In the genomic region with DNA sequence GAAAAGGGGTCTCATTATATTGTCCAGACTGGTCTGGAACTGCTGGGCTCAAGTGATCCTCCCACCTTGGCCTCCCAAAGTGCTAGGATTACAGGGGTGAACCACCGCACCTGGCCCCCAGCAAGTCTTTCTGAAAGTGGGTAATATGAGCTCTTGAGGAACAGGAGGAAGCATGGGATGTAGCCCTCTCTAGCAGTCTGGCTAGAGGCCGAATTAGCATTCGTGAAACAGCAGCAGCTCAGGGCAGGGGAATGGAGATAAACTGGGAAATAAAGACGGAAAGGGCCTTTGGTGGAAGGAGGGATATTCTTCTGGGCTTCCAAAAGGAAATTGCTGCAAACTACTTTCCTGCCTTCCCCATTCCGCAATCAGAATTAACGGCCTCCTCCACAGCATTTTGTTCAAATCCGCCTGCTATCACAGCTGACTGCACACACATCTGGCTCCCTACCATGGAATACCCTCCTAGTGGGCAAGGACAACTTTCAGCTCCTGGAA, we compare ENCODE assay signal across 12 cellular contexts. TPM values are rescaled to one million over a fixed set of nuclear protein-coding genes. Genes with fewer than 3 reads are reported as not detected.
DNase-seq lines count a peak whose midpoint lies in the region; ATAC-seq and TF ChIP-seq lines count a peak whose summit lies in the region.
"Had no signal": no experiment of that assay in that cellular context is flagged by ENCODE, and none has a peak within 500 bp of the region (broad histone marks: within the 10 kb centered on the region; RNA-seq: fewer than 3 reads in every experiment).

No MANE protein-coding gene starts in this region.

- TF ChIP-seq CTCF in endodermal cell (conservative IDR thresholded peaks at IDR 0.05) (no peak), omental fat pad (IDR thresholded peaks at IDR 0.05) (no peak), colonic mucosa (IDR thresholded peaks at IDR 0.05) (no peak)

- intact Hi-C loops in colonic mucosa (cut with DNase I): no loop called here

- peaks cover 4% of the 10 kb centered on the region for H3K36me3 Mint-ChIP-seq in endodermal cell (ENCODE audit: low read depth)

- H3K4me1 ChIP-seq in endodermal cell (ENCODE audit: control insufficient read depth, insufficient read depth, low read length) (no peaks in the 10 kb centered on the region), colonic mucosa (peaks cover 11% of the 10 kb centered on the region)

- H3K9me3 ChIP-seq in endodermal cell (ENCODE audit: control insufficient read depth, low read length) (peaks cover 3% of the 10 kb centered on the region), colonic mucosa (no peaks in the 10 kb centered on the region)

- H3K4me1 Mint-ChIP-seq in endodermal cell: peaks cover 29% of the 10 kb centered on the region

- TF ChIP-seq RAD21 in Ishikawa (IDR thresholded peaks at IDR 0.05; ENCODE audit: low read depth): no peak

- no peak; the same call in 1 of the 2 replicates for TF ChIP-seq EP300 in Ishikawa (IDR thresholded peaks at IDR 0.05; ENCODE audit: borderline replicate concordance)

- DNase-seq in NCI-H2029 treated with DMSO at 0.1 percent for 48 hours (lab: John Stamatoyannopoulos, UW): peak; percentile 40
- DNase-seq in NCI-H2029 (lab: John Stamatoyannopoulos, UW): no peak
- no peak for DNase-seq in endodermal cell
- DNase-seq in omental fat pad (ENCODE audit: low spot score): no peak
- DNase-seq in OCI-M2 (lab: John Stamatoyannopoulos, UW; ENCODE audit: unreplicated experiment): no peak
- no peak for DNase-seq in colonic mucosa
- no peak for DNase-seq in SW 1271 (lab: John Stamatoyannopoulos, UW)
- DNase-seq: ACHN, islet precursor cell had no signal

- peak overlapping the region; percentile 73 for H3K27ac Mint-ChIP-seq in endodermal cell
- H3K27ac Mint-ChIP-seq: activated T-helper 2 cell treated with anti-CD3 and anti-CD28 coated beads, Interferon-gamma antibody, Interleukin-2, Interleukin-4, amounts not matched to agents 10 μg/mL and 5 μg/mL and 100 μg/mL, durations not matched to agents 14 hours and 24 hours and 36 hours had no signal

- H3K9ac ChIP-seq in endodermal cell (ENCODE audit: extremely low read depth, low read length, poor library complexity, severe bottlenecking) (no peak overlapping the region), colonic mucosa (ENCODE audit: low read depth in 2 of 2, low read length in 2 of 2) (no peak overlapping the region)

- H3K4me3 ChIP-seq in endodermal cell (ENCODE audit: low read length) (no peak overlapping the region), colonic mucosa (no peak overlapping the region)
- H3K4me3 ChIP-seq: skin epidermis had no signal

- H3K9me3 Mint-ChIP-seq in endodermal cell: peaks cover 8% of the 10 kb centered on the region
- H3K9me3 Mint-ChIP-seq: activated T-helper 2 cell treated with anti-CD3 and anti-CD28 coated beads, Interferon-gamma antibody, Interleukin-2, Interleukin-4, amounts not matched to agents 10 μg/mL and 5 μg/mL and 100 μg/mL, durations not matched to agents 14 hours and 24 hours and 36 hours had no signal

- no peak overlapping the region for H3K4me3 Mint-ChIP-seq in endodermal cell

- H3K27me3 ChIP-seq in endodermal cell (ENCODE audit: control insufficient read depth, insufficient read depth, low read length, poor library complexity, severe bottlenecking) (no peaks in the 10 kb centered on the region), colonic mucosa (no peaks in the 10 kb centered on the region)

- 87 to 89% methylated on average over 7 of the region's 7 CpGs for WGBS in endodermal cell (ENCODE audit: insufficient coverage in 1 of 2, insufficient read length in 1 of 2), 2 experiments

- H3K36me3 ChIP-seq in endodermal cell (ENCODE audit: control insufficient read depth, insufficient read depth, low read length) (no peaks in the 10 kb centered on the region), colonic mucosa (no peaks in the 10 kb centered on the region)

- H3K27ac ChIP-seq in endodermal cell (ENCODE audit: low read depth, low read length) (no peak overlapping the region), colonic mucosa (no peak overlapping the region)

- peak; percentile 11 for ATAC-seq in omental fat pad (ENCODE audit: low FRiP score)

- H3K27me3 Mint-ChIP-seq in endodermal cell (ENCODE audit: insufficient read depth): no peaks in the 10 kb centered on the region

TF ChIP-seq in Ishikawa, 13 proteins besides CTCF, POLR2A, EP300 and RAD21:
- TF ChIP-seq MAX (IDR thresholded peaks at IDR 0.05) (peak; percentile 13; the same call in 1 of the 2 replicates), NFIC (IDR thresholded peaks at IDR 0.05) (peak; percentile 31; the same call in 1 of the 2 replicates), YY1 (IDR thresholded peaks at IDR 0.05; ENCODE audit: low read depth) (no peak), TEAD4 (IDR thresholded peaks at IDR 0.05) (0 out of 2 replicates have a peak, but pooled peaks have one; percentile 20), CEBPB (IDR thresholded peaks at IDR 0.05) (no peak), FOXM1 (IDR thresholded peaks at IDR 0.05; ENCODE audit: borderline replicate concordance, low read depth) (no peak), CREB1 (IDR thresholded peaks at IDR 0.05; ENCODE audit: low read depth) (no peak), TAF1 (IDR thresholded peaks at IDR 0.05; ENCODE audit: low read depth) (no peak), ZBTB7A (IDR thresholded peaks at IDR 0.05; ENCODE audit: low read depth) (no peak)
- TF ChIP-seq, protein P1, sequence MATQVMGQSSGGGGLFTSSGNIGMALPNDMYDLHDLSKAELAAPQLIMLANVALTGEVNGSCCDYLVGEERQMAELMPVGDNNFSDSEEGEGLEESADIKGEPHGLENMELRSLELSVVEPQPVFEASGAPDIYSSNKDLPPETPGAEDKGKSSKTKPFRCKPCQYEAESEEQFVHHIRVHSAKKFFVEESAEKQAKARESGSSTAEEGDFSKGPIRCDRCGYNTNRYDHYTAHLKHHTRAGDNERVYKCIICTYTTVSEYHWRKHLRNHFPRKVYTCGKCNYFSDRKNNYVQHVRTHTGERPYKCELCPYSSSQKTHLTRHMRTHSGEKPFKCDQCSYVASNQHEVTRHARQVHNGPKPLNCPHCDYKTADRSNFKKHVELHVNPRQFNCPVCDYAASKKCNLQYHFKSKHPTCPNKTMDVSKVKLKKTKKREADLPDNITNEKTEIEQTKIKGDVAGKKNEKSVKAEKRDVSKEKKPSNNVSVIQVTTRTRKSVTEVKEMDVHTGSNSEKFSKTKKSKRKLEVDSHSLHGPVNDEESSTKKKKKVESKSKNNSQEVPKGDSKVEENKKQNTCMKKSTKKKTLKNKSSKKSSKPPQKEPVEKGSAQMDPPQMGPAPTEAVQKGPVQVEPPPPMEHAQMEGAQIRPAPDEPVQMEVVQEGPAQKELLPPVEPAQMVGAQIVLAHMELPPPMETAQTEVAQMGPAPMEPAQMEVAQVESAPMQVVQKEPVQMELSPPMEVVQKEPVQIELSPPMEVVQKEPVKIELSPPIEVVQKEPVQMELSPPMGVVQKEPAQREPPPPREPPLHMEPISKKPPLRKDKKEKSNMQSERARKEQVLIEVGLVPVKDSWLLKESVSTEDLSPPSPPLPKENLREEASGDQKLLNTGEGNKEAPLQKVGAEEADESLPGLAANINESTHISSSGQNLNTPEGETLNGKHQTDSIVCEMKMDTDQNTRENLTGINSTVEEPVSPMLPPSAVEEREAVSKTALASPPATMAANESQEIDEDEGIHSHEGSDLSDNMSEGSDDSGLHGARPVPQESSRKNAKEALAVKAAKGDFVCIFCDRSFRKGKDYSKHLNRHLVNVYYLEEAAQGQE (IDR thresholded peaks at IDR 0.05; ENCODE audit: low read depth): no peak

RNA-seq across cellular contexts. Expression of gene MICAL3, which starts 44.3 kb away (rescaled TPM):
- total RNA-seq in endodermal cell: 10 to 100 TPM; 42.8 to 48.1 TPM
- 18.1 TPM for polyA plus RNA-seq in endodermal cell (2013, experiment 1 of 2)
- 18.8 TPM for polyA plus RNA-seq in endodermal cell (2013, experiment 2 of 2)
- 10 to 100 TPM; 23.9 to 49.2 (median 34.5) TPM for total RNA-seq in omental fat pad
- 10 to 100 TPM; 72.5 to 84.5 TPM for total RNA-seq in colonic mucosa
